10 cellular contexts compared by ENCODE assay signal in the genomic region with DNA sequence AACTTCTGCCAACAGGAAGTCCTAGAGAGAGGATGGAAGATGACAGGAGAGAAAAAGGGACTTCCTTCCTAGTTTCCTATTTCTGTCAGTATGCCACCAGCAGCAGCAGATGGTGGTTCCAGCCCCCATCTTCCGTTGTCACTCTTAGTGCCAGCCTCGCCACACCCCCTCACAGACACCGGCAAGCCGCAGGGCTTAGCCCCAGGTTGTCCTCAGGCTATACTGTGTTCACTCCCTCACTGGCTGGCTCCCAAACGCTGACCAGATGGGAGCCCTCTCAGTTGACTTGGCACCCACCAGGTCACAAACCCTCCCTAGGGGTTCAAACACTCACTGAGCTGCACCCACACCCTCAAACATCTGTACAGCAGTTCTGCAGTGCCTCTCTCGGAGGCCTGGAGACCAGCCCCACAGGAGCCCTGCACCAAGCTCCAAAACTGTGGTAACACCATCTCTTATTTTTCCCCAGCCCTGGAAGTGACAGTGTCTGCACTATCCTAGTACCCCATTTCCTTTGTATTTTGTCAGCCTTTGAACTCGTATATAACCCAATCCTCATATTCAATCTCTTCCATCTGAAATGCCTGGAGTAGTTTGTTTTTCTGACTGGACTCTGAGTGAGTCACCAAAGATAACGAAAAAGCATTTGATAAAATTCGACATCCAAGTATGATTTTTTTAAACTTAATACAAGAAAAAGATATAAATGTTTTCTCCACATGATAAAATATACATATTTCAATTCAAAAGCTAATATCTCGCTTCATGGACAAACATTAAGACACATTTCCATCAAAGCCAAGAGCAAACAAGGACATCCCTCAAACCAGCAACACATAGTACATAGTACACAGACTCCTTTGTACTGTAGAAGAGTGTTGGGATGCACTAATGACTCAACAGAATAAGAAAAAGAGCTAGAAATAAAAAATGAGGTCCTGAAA. TPM values are rescaled to one million over a fixed set of nuclear protein-coding genes. Genes with fewer than 3 reads are reported as not detected.
DNase-seq lines count a peak whose midpoint lies in the region; TF ChIP-seq lines count a peak whose summit lies in the region.
"Had no signal": no experiment of that assay in that cellular context is flagged by ENCODE, and none has a peak within 500 bp of the region (broad histone marks: within the 10 kb centered on the region; RNA-seq: fewer than 3 reads in every experiment).

No MANE protein-coding gene starts in this region.

- TF ChIP-seq POLR2A in adrenal gland (IDR thresholded peaks at IDR 0.05) (no peak), vagina (IDR thresholded peaks at IDR 0.05) (no peak)

- no peak for TF ChIP-seq CTCF in adrenal gland (IDR thresholded peaks at IDR 0.05)
- TF ChIP-seq CTCF in vagina (IDR thresholded peaks at IDR 0.05), result no peak

- POLR2A ChIA-PET in HEK293T (lab: Yijun Ruan, JAX), result interaction anchor here (1.2 kb wide), 1 partner anchor 10 kb away, joined by 3 read pairs; no protein-coding TSS in a partner anchor

- 36 to 48% (median 43%) methylated on average over 9 to 10 of the region's 10 CpGs for WGBS in adrenal gland, 4 donors

- peak; percentile 2 for DNase-seq in stimulated activated CD4-positive, alpha-beta T cell treated with anti-CD3 and anti-CD28 coated beads, Interleukin-12 subunit alpha, Interleukin-12 subunit beta, amount 100 ng/mL, for 4 hours
- no peak for DNase-seq in stimulated activated CD4-positive, alpha-beta T cell treated with anti-CD3 and anti-CD28 coated beads, Interleukin-4, amount 100 ng/mL, for 4 hours
- DNase-seq in adrenal gland, result no peak
- DNase-seq in vagina (ENCODE audit: extremely low spot score in 2 of 2), result no peak
- no peak for DNase-seq in NK-92 (lab: John Stamatoyannopoulos, UW; ENCODE audit: unreplicated experiment)
- DNase-seq in AG08395 (ENCODE audit: low spot score), result no peak
- no peak for DNase-seq in HEK293T (ENCODE audit: extremely low spot score)
- DNase-seq: DMS153, NCI-H510A had no signal

- CTCF ChIA-PET in HEK293T (lab: Yijun Ruan, JAX), result no interaction called here

- H3K27me3 ChIP-seq in adrenal gland (no peaks in the 10 kb centered on the region), layer of hippocampus (ENCODE audit: control insufficient read depth, insufficient read depth, low read length) (no peaks in the 10 kb centered on the region), vagina (no peaks in the 10 kb centered on the region)

- H3K4me3 ChIP-seq in adrenal gland (no peak overlapping the region), vagina (no peak overlapping the region)

- peaks cover 11 to 59% of the 10 kb centered on the region in 2 donors for H3K4me1 ChIP-seq in adrenal gland (replicated peaks in 1 of 2)
- peaks cover 71% of the 10 kb centered on the region for H3K4me1 ChIP-seq in vagina

- peak overlapping the region; percentile 33 to 81 (median 73) for H3K27ac ChIP-seq in adrenal gland
- peak overlapping the region; percentile 88 for H3K27ac ChIP-seq in layer of hippocampus (ENCODE audit: low read depth, low read length)
- peak overlapping the region; percentile 9 for H3K27ac ChIP-seq in vagina

- intact Hi-C loops in adrenal gland (cut with DNase I) (no loop called here), vagina (cut with DNase I) (no loop called here)

- H3K9me3 ChIP-seq in adrenal gland (replicated peaks in 1 of 3) (peaks cover 0 to 3% (median 0%) of the 10 kb centered on the region in 3 donors), vagina (no peaks in the 10 kb centered on the region)

- H3K36me3 ChIP-seq in adrenal gland (replicated peaks in 1 of 2) (no peaks in the 10 kb centered on the region), vagina (no peaks in the 10 kb centered on the region)

TF ChIP-seq in HEK293T, 16 proteins besides CTCF, POLR2A, EP300 and RAD21:
- no peak for TF ChIP-seq SUZ12 (IDR thresholded peaks at IDR 0.05)
- TF ChIP-seq FOXA1 (IDR thresholded peaks at IDR 0.05), result no peak
- no peak for TF ChIP-seq BHLHE40 (IDR thresholded peaks at IDR 0.05; ENCODE audit: borderline replicate concordance)
- no peak for TF ChIP-seq HDGF (IDR thresholded peaks at IDR 0.05; ENCODE audit: borderline replicate concordance)
- TF ChIP-seq NFRKB (IDR thresholded peaks at IDR 0.05), result no peak
- no peak for TF ChIP-seq SP1 (IDR thresholded peaks at IDR 0.05)
- no peak for TF ChIP-seq ARNT (IDR thresholded peaks at IDR 0.05)
- no peak for TF ChIP-seq FOXK2 (IDR thresholded peaks at IDR 0.05)
- TF ChIP-seq, protein P1, sequence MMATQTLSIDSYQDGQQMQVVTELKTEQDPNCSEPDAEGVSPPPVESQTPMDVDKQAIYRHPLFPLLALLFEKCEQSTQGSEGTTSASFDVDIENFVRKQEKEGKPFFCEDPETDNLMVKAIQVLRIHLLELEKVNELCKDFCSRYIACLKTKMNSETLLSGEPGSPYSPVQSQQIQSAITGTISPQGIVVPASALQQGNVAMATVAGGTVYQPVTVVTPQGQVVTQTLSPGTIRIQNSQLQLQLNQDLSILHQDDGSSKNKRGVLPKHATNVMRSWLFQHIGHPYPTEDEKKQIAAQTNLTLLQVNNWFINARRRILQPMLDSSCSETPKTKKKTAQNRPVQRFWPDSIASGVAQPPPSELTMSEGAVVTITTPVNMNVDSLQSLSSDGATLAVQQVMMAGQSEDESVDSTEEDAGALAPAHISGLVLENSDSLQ (IDR thresholded peaks at IDR 0.05), result no peak
- TF ChIP-seq ZNF384 (IDR thresholded peaks at IDR 0.05), result no peak
- TF ChIP-seq TARDBP (IDR thresholded peaks at IDR 0.05), result no peak
- no peak for TF ChIP-seq LEF1 (IDR thresholded peaks at IDR 0.05; ENCODE audit: borderline replicate concordance)
- TF ChIP-seq FOXM1 (IDR thresholded peaks at IDR 0.05; ENCODE audit: borderline replicate concordance), result no peak
- no peak for TF ChIP-seq CTBP1 (IDR thresholded peaks at IDR 0.05; ENCODE audit: borderline replicate concordance)
- no peak for TF ChIP-seq L3MBTL2 (conservative IDR thresholded peaks at IDR 0.05)
- no peak for TF ChIP-seq ELF4 (IDR thresholded peaks at IDR 0.05)

RNA-seq across cellular contexts. Expression of gene SMURF1, which starts 34.5 kb away (rescaled TPM):
- total RNA-seq in adrenal gland (10 to 100 TPM; 16.7 to 40.3 (median 23.0) TPM), vagina (30.0 TPM)
- polyA plus RNA-seq in adrenal gland, result 10 to 100 TPM in 2 of 3 donors, 1 to 10 TPM in 1; 8.9 to 16.7 (median 14.8) TPM

Comparison
In these comparisons a context has a peak if more than half of its experiments do, and no peak if none do; other contexts are left out.
1. H3K27ac ChIP-seq: peak in every context shown above with its lines; median percentile 88 in layer of hippocampus; 73 in adrenal gland; 9 in vagina.